In the genomic region with DNA sequence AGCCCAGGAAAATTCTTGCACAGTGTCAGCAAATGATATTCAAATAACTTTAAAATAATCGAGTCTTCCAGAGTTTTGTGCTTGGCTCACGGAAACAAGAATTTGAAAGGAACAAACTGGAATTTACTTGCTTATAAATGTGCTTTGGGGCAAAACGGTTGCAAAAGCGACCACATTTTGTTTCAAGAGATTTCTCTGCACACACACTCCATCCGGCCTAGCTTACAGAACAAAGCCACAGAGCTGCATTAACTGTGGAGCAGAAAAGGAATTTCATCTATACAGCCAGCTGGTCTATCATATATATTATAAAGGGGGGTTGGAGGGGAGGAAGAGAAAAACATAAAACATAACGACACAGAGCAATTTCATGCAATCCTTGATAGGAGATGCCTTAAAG, we compare ENCODE assay signal across 19 cellular contexts.
"Had no signal": no experiment of that assay in that cellular context is flagged by ENCODE, and none has a peak within 500 bp of the region (broad histone marks: within the 10 kb centered on the region; RNA-seq: fewer than 3 reads in every experiment).

No MANE protein-coding gene starts in this region.

- H3K9me3 Mint-ChIP-seq: activated CD4-positive, alpha-beta T cell treated with anti-CD3 and anti-CD28 coated beads, Interleukin-2, amount 10 ng/mL, durations not matched to agents 7 days and 5 days; activated naive CD8-positive, alpha-beta T cell treated with anti-CD3 and anti-CD28 coated beads, Interleukin-2, amount 10 ng/mL, durations not matched to agents 7 days and 5 days; activated T-cell treated with anti-CD3 and anti-CD28 coated beads, Interleukin-2, amount 50 U/mL, for 24 hours; activated T-helper 2 cell treated with anti-CD3 and anti-CD28 coated beads, Interferon-gamma antibody, Interleukin-2, Interleukin-4, amounts not matched to agents 10 μg/mL and 5 μg/mL and 100 μg/mL, durations not matched to agents 14 hours and 24 hours and 36 hours; naive thymus-derived CD8-positive, alpha-beta T cell; stimulated activated naive CD8-positive, alpha-beta T cell treated with anti-CD3 and anti-CD28 coated beads, Interleukin-15, Interleukin-2, amounts not matched to agents 100 ng/mL and 50 ng/mL, for 24 hours had no signal

- H3K36me3 ChIP-seq: gastroesophageal sphincter, heart right ventricle, tibial nerve had no signal

- H3K4me3 ChIP-seq: gastroesophageal sphincter, heart right ventricle, tibial nerve had no signal

- H3K4me3 Mint-ChIP-seq: activated CD4-positive, alpha-beta T cell treated with anti-CD3 and anti-CD28 coated beads, Interleukin-2, amount 10 ng/mL, durations not matched to agents 7 days and 5 days; activated CD8-positive, alpha-beta T cell treated with anti-CD3 and anti-CD28 coated beads, Interleukin-2, amount 10 ng/mL, durations not matched to agents 7 days and 5 days; activated naive CD8-positive, alpha-beta T cell treated with anti-CD3 and anti-CD28 coated beads, Interleukin-2, amount 10 ng/mL, durations not matched to agents 7 days and 5 days; activated T-cell treated with anti-CD3 and anti-CD28 coated beads, Interleukin-2, amount 50 U/mL, for 24 hours; naive thymus-derived CD8-positive, alpha-beta T cell; stimulated activated naive CD8-positive, alpha-beta T cell treated with anti-CD3 and anti-CD28 coated beads, Interleukin-15, Interleukin-2, amounts not matched to agents 100 ng/mL and 50 ng/mL, for 24 hours had no signal

- H3K36me3 Mint-ChIP-seq: activated naive CD8-positive, alpha-beta T cell treated with anti-CD3 and anti-CD28 coated beads, Interleukin-2, amount 10 ng/mL, durations not matched to agents 7 days and 5 days; naive thymus-derived CD8-positive, alpha-beta T cell had no signal

- H3K4me1 ChIP-seq: gastroesophageal sphincter, tibial nerve had no signal

- H3K4me1 Mint-ChIP-seq: activated CD4-positive, alpha-beta T cell treated with anti-CD3 and anti-CD28 coated beads, Interleukin-2, amount 10 ng/mL, durations not matched to agents 7 days and 5 days; activated naive CD8-positive, alpha-beta T cell treated with anti-CD3 and anti-CD28 coated beads, Interleukin-2, amount 10 ng/mL, durations not matched to agents 7 days and 5 days; naive thymus-derived CD8-positive, alpha-beta T cell had no signal

- DNase-seq: activated CD4-positive, alpha-beta T cell treated with anti-CD3 and anti-CD28 coated beads, Interleukin-2, amount 10 ng/mL, durations not matched to agents 7 days and 5 days; activated CD8-positive, alpha-beta T cell treated with anti-CD3 and anti-CD28 coated beads, Interleukin-2, amount 10 ng/mL, durations not matched to agents 7 days and 5 days; activated naive CD4-positive, alpha-beta T cell treated with Interleukin-2 at 50 U/mL for 16 hours; activated naive CD8-positive, alpha-beta T cell treated with anti-CD3 and anti-CD28 coated beads, Interleukin-2, amount 10 ng/mL, durations not matched to agents 7 days and 5 days; activated T-cell treated with anti-CD3 and anti-CD28 coated beads, Interleukin-2, amount 50 U/mL, for 24 hours; aorta; cerebellar nuclear complex; cortex of kidney; erythroblast; heart right ventricle; mesenchymal stem cell; naive thymus-derived CD8-positive, alpha-beta T cell; occipital lobe; posterior cingulate gyrus had no signal

- H3K9me3 ChIP-seq: tibial nerve had no signal

- ATAC-seq: activated CD4-positive, CD25-positive, alpha-beta regulatory T cell treated with anti-CD3 and anti-CD28 coated beads, Interleukin-2, amount 50 U/mL, for 24 hours; activated CD8-positive, alpha-beta T cell treated with anti-CD3 and anti-CD28 coated beads, Interleukin-2, amount 10 ng/mL, durations not matched to agents 7 days and 5 days; heart right ventricle; naive thymus-derived CD8-positive, alpha-beta T cell had no signal

- H3K27ac ChIP-seq: gastroesophageal sphincter, heart right ventricle had no signal

- H3K27ac Mint-ChIP-seq: activated CD4-positive, alpha-beta T cell treated with anti-CD3 and anti-CD28 coated beads, Interleukin-2, amount 10 ng/mL, durations not matched to agents 7 days and 5 days; activated CD8-positive, alpha-beta T cell treated with anti-CD3 and anti-CD28 coated beads, Interleukin-2, amount 10 ng/mL, durations not matched to agents 7 days and 5 days; activated naive CD8-positive, alpha-beta T cell treated with anti-CD3 and anti-CD28 coated beads, Interleukin-2, amount 10 ng/mL, durations not matched to agents 7 days and 5 days; activated T-cell treated with anti-CD3 and anti-CD28 coated beads, Interleukin-2, amount 50 U/mL, for 24 hours; activated T-helper 2 cell treated with anti-CD3 and anti-CD28 coated beads, Interferon-gamma antibody, Interleukin-2, Interleukin-4, amounts not matched to agents 10 μg/mL and 5 μg/mL and 100 μg/mL, durations not matched to agents 14 hours and 24 hours and 36 hours; naive thymus-derived CD8-positive, alpha-beta T cell; stimulated activated naive CD8-positive, alpha-beta T cell treated with anti-CD3 and anti-CD28 coated beads, Interleukin-15, Interleukin-2, amounts not matched to agents 100 ng/mL and 50 ng/mL, for 24 hours had no signal

- H3K27me3 ChIP-seq: gastroesophageal sphincter, heart right ventricle, tibial nerve had no signal
